ENCODE assay signal across 8 cellular contexts in genomic region chr7:40199076-40199802, GRCh38.
DNase-seq lines count a peak whose midpoint lies in the region; ATAC-seq and TF ChIP-seq lines count a peak whose summit lies in the region.

No MANE protein-coding gene starts in this region.

- peak; percentile 94 for DNase-seq in AG10803 (ENCODE audit: low read depth)
- DNase-seq in HFF-Myc (ENCODE audit: extremely low read depth, low read depth), result no peak
- peak; percentile 81 for DNase-seq in amniotic epithelial cell (ENCODE audit: low read depth)
- peak; percentile 27 for DNase-seq in left kidney (ENCODE audit: low read depth, low spot score)

- no peak for ATAC-seq in HG03108 (IDR thresholded peaks at IDR 0.05; ENCODE audit: unreplicated experiment)
- no peak for ATAC-seq in GM21526 (IDR thresholded peaks at IDR 0.05; ENCODE audit: low FRiP score, unreplicated experiment)
- no peak for ATAC-seq in GM21367 (IDR thresholded peaks at IDR 0.05; ENCODE audit: unreplicated experiment)
- ATAC-seq in GM18873 (IDR thresholded peaks at IDR 0.05; ENCODE audit: low FRiP score, unreplicated experiment), result no peak

- H3K4me3 ChIP-seq in AG10803 (ENCODE audit: low read length), result no peak overlapping the region
- H3K4me3 ChIP-seq in HFF-Myc (replicated peaks; ENCODE audit: low read depth, low read length), result no peak overlapping the region

- peak; percentile 72 for TF ChIP-seq CTCF in AG10803 (conservative IDR thresholded peaks at IDR 0.05; ENCODE audit: low read length)
- peak; percentile 36 for TF ChIP-seq CTCF in HFF-Myc (IDR thresholded peaks at IDR 0.05; ENCODE audit: low read depth, low read length, missing control alignments)
